ENCODE assay signal across 17 cellular contexts in genomic region chr11:46039990-46040389, GRCh38.
DNase-seq lines count a peak whose midpoint lies in the region; ATAC-seq and TF ChIP-seq lines count a peak whose summit lies in the region.
"Had no signal": no experiment of that assay in that cellular context is flagged by ENCODE, and none has a peak within 500 bp of the region (broad histone marks: within the 10 kb centered on the region; RNA-seq: fewer than 3 reads in every experiment).

No MANE protein-coding gene starts in this region.

- no peak for ATAC-seq in HG03175 (IDR thresholded peaks at IDR 0.05; ENCODE audit: unreplicated experiment)

- no peak overlapping the region for H3K27ac Mint-ChIP-seq in type B pancreatic cell
- H3K27ac Mint-ChIP-seq: activated naive CD4-positive, alpha-beta T cell treated with anti-CD3 and anti-CD28 coated beads, Interleukin-2, amount 10 ng/mL, durations not matched to agents 7 days and 5 days had no signal

- no peak overlapping the region for H3K4me3 Mint-ChIP-seq in type B pancreatic cell
- H3K4me3 Mint-ChIP-seq: activated naive CD4-positive, alpha-beta T cell treated with anti-CD3 and anti-CD28 coated beads, Interleukin-2, amount 10 ng/mL, durations not matched to agents 7 days and 5 days; CD8-positive, alpha-beta memory T cell had no signal

- peak overlapping the region; percentile 8 for H3K27ac ChIP-seq in VCaP

- peaks cover 4% of the 10 kb centered on the region for H3K36me3 Mint-ChIP-seq in type B pancreatic cell
- H3K36me3 Mint-ChIP-seq: activated naive CD4-positive, alpha-beta T cell treated with anti-CD3 and anti-CD28 coated beads, Interleukin-2, amount 10 ng/mL, durations not matched to agents 7 days and 5 days had no signal

- H3K27me3 Mint-ChIP-seq in type B pancreatic cell: no peaks in the 10 kb centered on the region
- H3K27me3 Mint-ChIP-seq: activated naive CD4-positive, alpha-beta T cell treated with anti-CD3 and anti-CD28 coated beads, Interleukin-2, amount 10 ng/mL, durations not matched to agents 7 days and 5 days; CD8-positive, alpha-beta memory T cell had no signal

- H3K9me3 Mint-ChIP-seq in type B pancreatic cell: no peaks in the 10 kb centered on the region
- H3K9me3 Mint-ChIP-seq: activated naive CD4-positive, alpha-beta T cell treated with anti-CD3 and anti-CD28 coated beads, Interleukin-2, amount 10 ng/mL, durations not matched to agents 7 days and 5 days; CD8-positive, alpha-beta memory T cell had no signal

- peak; percentile 35 for DNase-seq in GM04503 (ENCODE audit: low read depth)
- DNase-seq in fibroblast of the aortic adventitia (ENCODE audit: low read depth): peak; percentile 87
- peak; percentile 62 for DNase-seq in skeletal muscle cell (ENCODE audit: low read depth)
- DNase-seq in type B pancreatic cell (ENCODE audit: extremely low spot score, unreplicated experiment): no peak
- DNase-seq in NCI-H345 (lab: John Stamatoyannopoulos, UW): no peak
- DNase-seq: activated CD4-positive, alpha-beta T cell treated with anti-CD3 and anti-CD28 coated beads for 1 hour; activated CD8-positive, alpha-beta memory T cell treated with anti-CD3 and anti-CD28 coated beads, Interleukin-2, amount 50 U/mL, for 4 hours; cerebellar nuclear complex; hippocampal formation; NCI-H2029; NCI-H526 treated with DMSO at 0.1 percent for 48 hours; posterior cingulate gyrus; stimulated activated CD4-positive, alpha-beta T cell treated with anti-CD3 and anti-CD28 coated beads, Interleukin-15, amount 100 ng/mL, for 24 hours had no signal

- TF ChIP-seq CTCF in VCaP (conservative IDR thresholded peaks at IDR 0.05): no peak
- no peak for TF ChIP-seq CTCF in fibroblast of the aortic adventitia (IDR thresholded peaks at IDR 0.05; ENCODE audit: insufficient read depth, low read length)
- TF ChIP-seq CTCF in type B pancreatic cell (conservative IDR thresholded peaks at IDR 0.05): no peak

- H3K4me3 ChIP-seq in fibroblast of the aortic adventitia (ENCODE audit: low read depth, low read length): no peak overlapping the region
- H3K4me3 ChIP-seq in skeletal muscle cell (ENCODE audit: low read depth, low read length): no peak overlapping the region

- H3K4me1 Mint-ChIP-seq in type B pancreatic cell (ENCODE audit: unreplicated experiment): peaks cover 4% of the 10 kb centered on the region

Comparison
In these comparisons a context has a peak if more than half of its experiments do, and no peak if none do; other contexts are left out.
1. DNase-seq: peak in GM04503 (single experiment), fibroblast of the aortic adventitia (single experiment) and skeletal muscle cell (single experiment); none in type B pancreatic cell (single experiment) and NCI-H345 (single experiment).